ENCODE assay signal across 11 cellular contexts in the genomic region with DNA sequence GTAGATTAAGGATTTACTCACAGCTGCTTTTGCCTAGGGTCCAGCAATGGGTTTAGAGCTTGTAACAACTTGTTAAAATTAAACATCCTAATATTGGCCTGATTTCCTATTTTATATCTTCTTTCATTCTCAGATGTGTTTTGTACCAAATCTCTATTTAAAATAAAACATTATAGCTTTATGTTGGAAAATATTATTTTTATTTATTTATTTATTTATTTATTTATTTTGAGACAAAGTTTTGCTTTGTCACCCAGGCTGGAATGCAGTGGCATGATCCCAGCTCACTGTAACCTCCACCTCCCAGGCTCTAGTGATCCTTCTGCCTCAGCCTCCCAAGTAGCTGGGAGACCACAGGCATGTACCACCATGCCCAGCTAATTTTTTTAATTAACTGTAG.
"Had no signal": no experiment of that assay in that cellular context is flagged by ENCODE, and none has a peak within 500 bp of the region (broad histone marks: within the 10 kb centered on the region; RNA-seq: fewer than 3 reads in every experiment).

No MANE protein-coding gene starts in this region.

- H3K9ac ChIP-seq: GM23248 had no signal

- DNase-seq: GM23248, GOT3, H7, H9, HCEC 1CT, HFFc6 had no signal

- H3K36me3 ChIP-seq: HAP-1 had no signal

- H3K9me3 Mint-ChIP-seq: GM23338, H9, HFFc6 had no signal

- H3K4me1 ChIP-seq: HAP-1 had no signal

- H3K4me3 ChIP-seq: GM23248, GM23338, HAP-1 had no signal

- H3K4me3 Mint-ChIP-seq: GM23338, H9, HFFc6 had no signal

- ATAC-seq: GM23338, HCT116 had no signal

- H3K9me3 ChIP-seq: HAP-1 had no signal

- H3K4me1 Mint-ChIP-seq: GM23338, H9 had no signal

- H3K27ac ChIP-seq: GM23248 had no signal

- FAIRE-seq: H1, H54 had no signal

- H3K27ac Mint-ChIP-seq: GM23338, H9, HFFc6 had no signal
